7 cellular contexts compared by ENCODE assay signal in genomic region chr15:25616471-25616870, GRCh38.
"Had no signal": no experiment of that assay in that cellular context is flagged by ENCODE, and none has a peak within 500 bp of the region (broad histone marks: within the 10 kb centered on the region; RNA-seq: fewer than 3 reads in every experiment).

No MANE protein-coding gene starts in this region.

- H3K27ac ChIP-seq: HL-60 had no signal

- H3K27ac Mint-ChIP-seq: GM23338, HFFc6 had no signal

- ATAC-seq: GM23338, HCT116, K562 had no signal

- H3K4me3 Mint-ChIP-seq: GM23338, HFFc6 had no signal

- H3K4me2 ChIP-seq: GM23338 had no signal

- H3K4me1 Mint-ChIP-seq: GM23338 had no signal

- H3K36me3 ChIP-seq: HAP-1 had no signal

- DNase-seq: HFFc6, IMR-90 had no signal

- H3K9me3 Mint-ChIP-seq: GM23338, HFFc6 had no signal

- H3K4me3 ChIP-seq: GM23338, HAP-1, K562 had no signal

- H2AFZ ChIP-seq: GM23338 had no signal

- H3K9me3 ChIP-seq: HAP-1 had no signal
